Comparison of ENCODE assay signal across 34 cellular contexts in the genomic region with DNA sequence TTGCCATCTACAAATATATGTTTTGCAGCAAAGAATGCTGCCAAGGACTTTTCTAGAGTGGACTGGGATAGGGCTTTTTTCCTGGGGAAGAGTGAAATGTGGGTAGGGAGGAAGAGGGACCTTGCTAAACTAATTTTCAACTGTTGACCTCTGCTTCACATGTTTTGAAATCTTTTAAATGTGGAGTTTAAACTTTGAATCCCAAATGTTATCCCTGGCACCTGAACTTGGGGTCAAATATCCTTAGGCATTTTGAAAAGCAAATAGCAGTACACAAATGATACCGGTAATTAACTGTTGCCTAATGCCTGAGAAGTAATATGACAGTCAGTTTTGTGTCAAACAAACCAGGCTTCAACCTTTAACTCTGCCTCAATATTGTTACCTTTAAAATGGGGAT. TPM values are rescaled to one million over a fixed set of nuclear protein-coding genes. Genes with fewer than 3 reads are reported as not detected.
"Had no signal": no experiment of that assay in that cellular context is flagged by ENCODE, and none has a peak within 500 bp of the region (broad histone marks: within the 10 kb centered on the region; RNA-seq: fewer than 3 reads in every experiment).

No MANE protein-coding gene starts in this region.

- H3K4me1 ChIP-seq: adrenal gland, body of pancreas, breast epithelium had no signal

- DNase-seq: activated B cell treated with CpG ODN at 0.5 μM for 24 hours; activated CD4-positive, alpha-beta memory T cell treated with anti-CD3 and anti-CD28 coated beads for 36 hours; activated CD4-positive, alpha-beta T cell treated with anti-CD3 and anti-CD28 coated beads for 4 hours; activated CD4-positive, alpha-beta T cell treated with anti-CD3 and anti-CD28 coated beads, Interleukin-2, amount 10 ng/mL, durations not matched to agents 24 days and 14 days; activated CD4-positive, alpha-beta T cell treated with anti-CD3 and anti-CD28 coated beads, Interleukin-2, amount 50 U/mL, for 1 hour; activated CD4-positive, alpha-beta T cell treated with anti-CD3 and anti-CD28 coated beads, Interleukin-2, amount 50 U/mL, for 4 hours; activated CD4-positive, CD25-positive, alpha-beta regulatory T cell treated with anti-CD3 and anti-CD28 coated beads, Interleukin-2, amount 50 U/mL, for 72 hours; activated CD8-positive, alpha-beta memory T cell treated with anti-CD3 and anti-CD28 coated beads, Interleukin-2, amount 50 U/mL, for 4 hours; activated CD8-positive, alpha-beta T cell treated with anti-CD3 and anti-CD28 coated beads for 36 hours; activated effector memory CD4-positive, alpha-beta T cell treated with anti-CD3 and anti-CD28 coated beads, Interleukin-2, amount 50 U/mL, for 16 hours; activated gamma-delta T cell treated with Interleukin-2 at 50 U/mL for 16 hours; activated naive CD4-positive, alpha-beta T cell; activated naive CD4-positive, alpha-beta T cell treated with anti-CD3 and anti-CD28 coated beads for 36 hours; activated naive CD4-positive, alpha-beta T cell treated with anti-CD3 and anti-CD28 coated beads, Interleukin-2, amount 50 U/mL, for 16 hours; activated naive CD8-positive, alpha-beta T cell treated with anti-CD3 and anti-CD28 coated beads for 36 hours; activated T-cell treated with anti-CD3 and anti-CD28 coated beads for 4 hours; activated T-cell treated with anti-CD3 and anti-CD28 coated beads, Interleukin-2, amount 50 U/mL, for 1 hour; activated T-cell treated with anti-CD3 and anti-CD28 coated beads, Interleukin-2, amount 50 U/mL, for 4 hours; activated T-cell treated with anti-CD3 and anti-CD28 coated beads, Interleukin-2, amount 50 U/mL, for 72 hours; adrenal gland; amniotic stem cell; aorta; body of pancreas; brain microvascular endothelial cell; central memory CD4-positive, alpha-beta T cell; T-helper 2 cell; T-helper 9 cell had no signal

- H3K27me3 ChIP-seq: body of pancreas, brain microvascular endothelial cell had no signal

- ATAC-seq: activated CD8-positive, alpha-beta T cell treated with anti-CD3 and anti-CD28 coated beads for 36 hours; activated naive CD4-positive, alpha-beta T cell treated with anti-CD3 and anti-CD28 coated beads, Interleukin-2, amount 50 U/mL, for 72 hours; activated T-cell treated with anti-CD3 and anti-CD28 coated beads, Interleukin-2, amount 50 U/mL, for 4 hours; activated T-cell treated with anti-CD3 and anti-CD28 coated beads, Interleukin-2, amount 50 U/mL, for 72 hours; activated T-helper 17 cell treated with anti-CD3 and anti-CD28 coated beads, Interleukin-2, amount 50 U/mL, for 72 hours; body of pancreas had no signal

- H3K9me3 ChIP-seq: adrenal gland, body of pancreas, breast epithelium had no signal

- H3K4me3 ChIP-seq: adrenal gland, body of pancreas, breast epithelium had no signal

- H3K36me3 ChIP-seq: adrenal gland, brain microvascular endothelial cell, breast epithelium had no signal

- FAIRE-seq: TTC549 had no signal

- H3K27ac ChIP-seq: adrenal gland, body of pancreas, brain microvascular endothelial cell, breast epithelium, VCaP had no signal

RNA-seq across cellular contexts. Expression of a gene that starts 7.3 kb away (rescaled TPM):
- total RNA-seq: activated B cell treated with CpG ODN at 0.5 μM for 24 hours; activated CD4-positive, alpha-beta T cell treated with anti-CD3 and anti-CD28 coated beads, Interleukin-2, amount 10 ng/mL, durations not matched to agents 24 days and 14 days; activated CD8-positive, alpha-beta memory T cell treated with anti-CD3 and anti-CD28 coated beads for 36 hours; activated CD8-positive, alpha-beta T cell treated with anti-CD3 and anti-CD28 coated beads for 36 hours; activated naive CD4-positive, alpha-beta T cell treated with anti-CD3 and anti-CD28 coated beads for 36 hours; activated naive CD4-positive, alpha-beta T cell treated with anti-CD3 and anti-CD28 coated beads, Interleukin-2, amount 50 U/mL, for 72 hours; activated naive CD8-positive, alpha-beta T cell treated with anti-CD3 and anti-CD28 coated beads for 36 hours; activated T-helper 1 cell treated with anti-CD3 and anti-CD28 coated beads, Interleukin-12 subunit alpha, Interleukin-12 subunit beta, Interleukin-2, Interleukin-4 antibody, amounts not matched to agents 30 ng/mL and 10 ng/mL and 1 ng/mL, durations not matched to agents 14 hours and 24 hours and 36 hours had no signal
